Comparison of ENCODE assay signal across 16 cellular contexts in the genomic region with DNA sequence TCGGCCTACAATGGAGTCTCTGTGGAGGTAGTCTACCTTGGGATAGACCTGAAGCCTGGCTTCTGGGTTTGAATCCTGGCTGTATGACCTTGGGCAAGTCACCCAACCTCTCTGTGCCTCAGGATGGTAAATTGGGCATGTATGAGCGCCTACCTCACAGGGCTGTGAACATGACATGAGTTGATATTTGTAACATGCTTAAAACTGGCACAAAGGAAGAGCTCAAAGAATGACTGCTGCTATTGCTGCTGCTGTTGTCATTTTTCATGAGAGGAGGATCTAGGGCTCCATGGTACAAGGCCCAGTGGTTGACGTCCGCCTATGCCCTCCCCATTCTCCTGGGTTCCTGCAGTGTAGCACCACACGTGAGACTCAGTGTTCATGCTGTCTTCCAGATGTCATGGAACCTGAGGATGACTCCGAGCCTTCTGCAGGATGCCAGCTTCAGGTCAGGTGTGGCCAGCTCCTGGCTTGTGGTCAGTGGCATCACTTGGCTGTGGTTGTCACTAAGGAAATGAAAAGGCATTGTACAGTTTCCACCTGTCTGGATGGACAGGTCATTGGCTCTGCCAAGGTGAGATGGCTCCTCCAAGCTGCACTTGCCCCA.
DNase-seq lines count a peak whose midpoint lies in the region; ATAC-seq and TF ChIP-seq lines count a peak whose summit lies in the region.
"Had no signal": no experiment of that assay in that cellular context is flagged by ENCODE, and none has a peak within 500 bp of the region (broad histone marks: within the 10 kb centered on the region; RNA-seq: fewer than 3 reads in every experiment).

No MANE protein-coding gene starts in this region.

- no peak overlapping the region for H3K4me3 ChIP-seq in coronary artery
- H3K4me3 ChIP-seq: GM12878, GM23248 had no signal

- no peak overlapping the region for H3K27ac Mint-ChIP-seq in activated CD8-positive, alpha-beta memory T cell treated with anti-CD3 and anti-CD28 coated beads, Interleukin-2, amount 10 ng/mL, durations not matched to agents 7 days and 5 days
- H3K27ac Mint-ChIP-seq in type B pancreatic cell: no peak overlapping the region
- H3K27ac Mint-ChIP-seq: CD4-positive, alpha-beta T cell had no signal

- H3K36me3 Mint-ChIP-seq in activated CD8-positive, alpha-beta memory T cell treated with anti-CD3 and anti-CD28 coated beads, Interleukin-2, amount 10 ng/mL, durations not matched to agents 7 days and 5 days: no peaks in the 10 kb centered on the region
- no peaks in the 10 kb centered on the region for H3K36me3 Mint-ChIP-seq in type B pancreatic cell

- CTCF ChIA-PET in activated CD8-positive, alpha-beta memory T cell treated with anti-CD3 and anti-CD28 coated beads, Interleukin-2, amount 10 ng/mL, durations not matched to agents 7 days and 5 days (lab: Charles Lee): no interaction called here

- no peak overlapping the region for H3K27ac ChIP-seq in coronary artery
- H3K27ac ChIP-seq: GM23248 had no signal

- no peak overlapping the region for H3K4me3 Mint-ChIP-seq in activated CD8-positive, alpha-beta memory T cell treated with anti-CD3 and anti-CD28 coated beads, Interleukin-2, amount 10 ng/mL, durations not matched to agents 7 days and 5 days
- H3K4me3 Mint-ChIP-seq in type B pancreatic cell: no peak overlapping the region
- H3K4me3 Mint-ChIP-seq: CD4-positive, alpha-beta T cell had no signal

- TF ChIP-seq CTCF in coronary artery (IDR thresholded peaks at IDR 0.05): no peak
- no peak for TF ChIP-seq CTCF in type B pancreatic cell (conservative IDR thresholded peaks at IDR 0.05)

- no peak for ATAC-seq in activated CD8-positive, alpha-beta memory T cell treated with anti-CD3 and anti-CD28 coated beads, Interleukin-2, amount 10 ng/mL, durations not matched to agents 7 days and 5 days
- ATAC-seq in left lobe of liver: no peak
- no peak for ATAC-seq in GM19324 (IDR thresholded peaks at IDR 0.05; ENCODE audit: low FRiP score, unreplicated experiment)
- ATAC-seq: GM12878 had no signal

- peaks cover 6% of the 10 kb centered on the region for H3K27me3 Mint-ChIP-seq in activated CD8-positive, alpha-beta memory T cell treated with anti-CD3 and anti-CD28 coated beads, Interleukin-2, amount 10 ng/mL, durations not matched to agents 7 days and 5 days
- H3K27me3 Mint-ChIP-seq in type B pancreatic cell: peaks cover 19% of the 10 kb centered on the region
- H3K27me3 Mint-ChIP-seq: CD4-positive, alpha-beta T cell had no signal

- H3K4me1 Mint-ChIP-seq in activated CD8-positive, alpha-beta memory T cell treated with anti-CD3 and anti-CD28 coated beads, Interleukin-2, amount 10 ng/mL, durations not matched to agents 7 days and 5 days: no peaks in the 10 kb centered on the region
- no peaks in the 10 kb centered on the region for H3K4me1 Mint-ChIP-seq in type B pancreatic cell (ENCODE audit: unreplicated experiment)

- no peaks in the 10 kb centered on the region for H3K9me3 Mint-ChIP-seq in activated CD8-positive, alpha-beta memory T cell treated with anti-CD3 and anti-CD28 coated beads, Interleukin-2, amount 10 ng/mL, durations not matched to agents 7 days and 5 days (ENCODE audit: low read depth)
- no peaks in the 10 kb centered on the region for H3K9me3 Mint-ChIP-seq in type B pancreatic cell
- H3K9me3 Mint-ChIP-seq: CD4-positive, alpha-beta T cell had no signal

- peak; percentile 18 for DNase-seq in activated CD8-positive, alpha-beta memory T cell treated with anti-CD3 and anti-CD28 coated beads, Interleukin-2, amount 10 ng/mL, durations not matched to agents 7 days and 5 days
- no peak for DNase-seq in activated CD8-positive, alpha-beta memory T cell treated with anti-CD3 and anti-CD28 coated beads, Interleukin-2, amount 50 U/mL, for 4 hours
- DNase-seq in coronary artery (ENCODE audit: low spot score) (peak; percentile 41), left lobe of liver (ENCODE audit: low spot score) (peak; percentile 11), type B pancreatic cell (ENCODE audit: extremely low spot score, unreplicated experiment) (peak; percentile 37), T-helper 1 cell (no peak)
- DNase-seq in stimulated activated CD4-positive, alpha-beta T cell treated with anti-CD3 and anti-CD28 coated beads, Interleukin-4, amount 100 ng/mL, for 24 hours: no peak
- DNase-seq: ACHN; C1 segment of cervical spinal cord; Calu3; CD4-positive, alpha-beta T cell; DMS79; GM23248; H7 had no signal

Comparison
In these comparisons a context has a peak if more than half of its experiments do, and no peak if none do; other contexts are left out.
1. DNase-seq: peak in activated CD8-positive, alpha-beta memory T cell treated with anti-CD3 and anti-CD28 coated beads, Interleukin-2, amount 10 ng/mL, durations not matched to agents 7 days and 5 days (single experiment), coronary artery (single experiment), left lobe of liver (single experiment) and type B pancreatic cell (single experiment); none in activated CD8-positive, alpha-beta memory T cell treated with anti-CD3 and anti-CD28 coated beads, Interleukin-2, amount 50 U/mL, for 4 hours (single experiment), T-helper 1 cell (0 of 5) and stimulated activated CD4-positive, alpha-beta T cell treated with anti-CD3 and anti-CD28 coated beads, Interleukin-4, amount 100 ng/mL, for 24 hours (single experiment).